ENCODE assay signal across 7 cellular contexts in genomic region chr21:41425954-41426655, GRCh38. TPM values are rescaled to one million over a fixed set of nuclear protein-coding genes. Genes with fewer than 3 reads are reported as not detected.
DNase-seq lines count a peak whose midpoint lies in the region; ATAC-seq lines count a peak whose summit lies in the region.

A gene with protein sequence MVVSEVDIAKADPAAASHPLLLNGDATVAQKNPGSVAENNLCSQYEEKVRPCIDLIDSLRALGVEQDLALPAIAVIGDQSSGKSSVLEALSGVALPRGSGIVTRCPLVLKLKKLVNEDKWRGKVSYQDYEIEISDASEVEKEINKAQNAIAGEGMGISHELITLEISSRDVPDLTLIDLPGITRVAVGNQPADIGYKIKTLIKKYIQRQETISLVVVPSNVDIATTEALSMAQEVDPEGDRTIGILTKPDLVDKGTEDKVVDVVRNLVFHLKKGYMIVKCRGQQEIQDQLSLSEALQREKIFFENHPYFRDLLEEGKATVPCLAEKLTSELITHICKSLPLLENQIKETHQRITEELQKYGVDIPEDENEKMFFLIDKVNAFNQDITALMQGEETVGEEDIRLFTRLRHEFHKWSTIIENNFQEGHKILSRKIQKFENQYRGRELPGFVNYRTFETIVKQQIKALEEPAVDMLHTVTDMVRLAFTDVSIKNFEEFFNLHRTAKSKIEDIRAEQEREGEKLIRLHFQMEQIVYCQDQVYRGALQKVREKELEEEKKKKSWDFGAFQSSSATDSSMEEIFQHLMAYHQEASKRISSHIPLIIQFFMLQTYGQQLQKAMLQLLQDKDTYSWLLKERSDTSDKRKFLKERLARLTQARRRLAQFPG (plus strand): TSS chr21:41426239. CDS start chr21:41432071, 5,832 bp downstream.

- H3K36me3 ChIP-seq in SJSA1 (no peaks in the 10 kb centered on the region), rectal smooth muscle tissue (ENCODE audit: control insufficient read depth, insufficient read depth, low read length) (no peaks in the 10 kb centered on the region), urinary bladder (ENCODE audit: insufficient read depth) (peaks cover 2% of the 10 kb centered on the region)

- H3K9me3 Mint-ChIP-seq in activated naive CD8-positive, alpha-beta T cell treated with anti-CD3 and anti-CD28 coated beads, Interleukin-2, amount 50 U/mL, for 24 hours, result no peaks in the 10 kb centered on the region

- H3K27ac Mint-ChIP-seq in activated naive CD8-positive, alpha-beta T cell treated with anti-CD3 and anti-CD28 coated beads, Interleukin-2, amount 50 U/mL, for 24 hours, result peak within 1 kb of the TSS; percentile 87

- peak; percentile 91 for ATAC-seq in GM18868 (IDR thresholded peaks at IDR 0.05; ENCODE audit: unreplicated experiment)
- ATAC-seq in HG03039 (IDR thresholded peaks at IDR 0.05; ENCODE audit: unreplicated experiment), result peak; percentile 83
- ATAC-seq in activated naive CD8-positive, alpha-beta T cell treated with anti-CD3 and anti-CD28 coated beads, Interleukin-2, amount 50 U/mL, for 24 hours, result peak; percentile 93
- ATAC-seq in right cardiac atrium, result peak; percentile 94 to 95

- H3K27me3 ChIP-seq in SJSA1 (replicated peaks), result no peaks in the 10 kb centered on the region
- no peaks in the 10 kb centered on the region for H3K27me3 ChIP-seq in right cardiac atrium (ENCODE audit: control insufficient read depth, insufficient read depth)
- no peaks in the 10 kb centered on the region for H3K27me3 ChIP-seq in rectal smooth muscle tissue (ENCODE audit: control insufficient read depth, insufficient read depth, low read length)

- H3K27me3 Mint-ChIP-seq in activated naive CD8-positive, alpha-beta T cell treated with anti-CD3 and anti-CD28 coated beads, Interleukin-2, amount 50 U/mL, for 24 hours, result no peaks in the 10 kb centered on the region

- peak within 1 kb of the TSS; percentile 50 for H3K4me3 ChIP-seq in SJSA1
- peak within 1 kb of the TSS; percentile 67 for H3K4me3 ChIP-seq in right cardiac atrium (ENCODE audit: low read length)
- peak within 1 kb of the TSS; percentile 70 for H3K4me3 ChIP-seq in rectal smooth muscle tissue (ENCODE audit: low read length)
- peak within 1 kb of the TSS; percentile 72 for H3K4me3 ChIP-seq in urinary bladder (ENCODE audit: low read depth, low read length)

- peak within 1 kb of the TSS; percentile 43 for H3K9ac ChIP-seq in rectal smooth muscle tissue (ENCODE audit: low read length)

- H3K36me3 Mint-ChIP-seq in activated naive CD8-positive, alpha-beta T cell treated with anti-CD3 and anti-CD28 coated beads, Interleukin-2, amount 50 U/mL, for 24 hours (ENCODE audit: low read depth), result peaks cover 9% of the 10 kb centered on the region

- no peak within 1 kb of the TSS for H3K27ac ChIP-seq in SJSA1
- H3K27ac ChIP-seq in right cardiac atrium (ENCODE audit: low read length), result peak within 1 kb of the TSS; percentile 25
- H3K27ac ChIP-seq in rectal smooth muscle tissue (ENCODE audit: low read depth, low read length), result peak within 1 kb of the TSS; percentile 16
- H3K27ac ChIP-seq in urinary bladder (ENCODE audit: low read depth), result peak within 1 kb of the TSS; percentile 71

- peaks cover 16% of the 10 kb centered on the region for H3K4me1 ChIP-seq in SJSA1 (replicated peaks)
- H3K4me1 ChIP-seq in right cardiac atrium (ENCODE audit: control insufficient read depth, insufficient read depth, low read length), result no peaks in the 10 kb centered on the region
- H3K4me1 ChIP-seq in rectal smooth muscle tissue (ENCODE audit: control insufficient read depth, insufficient read depth, low read length), result no peaks in the 10 kb centered on the region
- H3K4me1 ChIP-seq in urinary bladder (ENCODE audit: insufficient read depth), result no peaks in the 10 kb centered on the region

- peak within 1 kb of the TSS; percentile 86 for H3K4me3 Mint-ChIP-seq in activated naive CD8-positive, alpha-beta T cell treated with anti-CD3 and anti-CD28 coated beads, Interleukin-2, amount 50 U/mL, for 24 hours

- H3K9me3 ChIP-seq in SJSA1 (replicated peaks) (no peaks in the 10 kb centered on the region), right cardiac atrium (ENCODE audit: control insufficient read depth, low read length) (no peaks in the 10 kb centered on the region)

- intact Hi-C loops in right cardiac atrium (cut with DNase I), result no loop called here

- 2% methylated on average over 62 of the region's 62 CpGs for WGBS in right cardiac atrium
- 2% methylated on average over 62 of the region's 62 CpGs for WGBS in urinary bladder

- H3K4me1 Mint-ChIP-seq in activated naive CD8-positive, alpha-beta T cell treated with anti-CD3 and anti-CD28 coated beads, Interleukin-2, amount 50 U/mL, for 24 hours, result peaks cover 51% of the 10 kb centered on the region

- DNase-seq in SJSA1 (ENCODE audit: low read depth in 1 of 2, low spot score in 2 of 2) (peak; percentile 45 to 66), right cardiac atrium (peak; percentile 85 to 93 (median 92))
- DNase-seq in activated naive CD8-positive, alpha-beta T cell treated with anti-CD3 and anti-CD28 coated beads, Interleukin-2, amount 50 U/mL, for 24 hours, result peak; percentile 82

RNA-seq across cellular contexts. Expression of the gene that starts here (rescaled TPM):
- 6.6 and 9.1 TPM in 2 replicates for total RNA-seq in SJSA1 (2014; rRNA removed; shearing (Covaris generic))
- total RNA-seq in right cardiac atrium (10 to 100 TPM; 15.0 to 37.5 (median 18.0) TPM), urinary bladder (51.2 TPM)
- polyA plus RNA-seq in right cardiac atrium (12.7 TPM), urinary bladder (20.4 TPM)
